In the genomic region with DNA sequence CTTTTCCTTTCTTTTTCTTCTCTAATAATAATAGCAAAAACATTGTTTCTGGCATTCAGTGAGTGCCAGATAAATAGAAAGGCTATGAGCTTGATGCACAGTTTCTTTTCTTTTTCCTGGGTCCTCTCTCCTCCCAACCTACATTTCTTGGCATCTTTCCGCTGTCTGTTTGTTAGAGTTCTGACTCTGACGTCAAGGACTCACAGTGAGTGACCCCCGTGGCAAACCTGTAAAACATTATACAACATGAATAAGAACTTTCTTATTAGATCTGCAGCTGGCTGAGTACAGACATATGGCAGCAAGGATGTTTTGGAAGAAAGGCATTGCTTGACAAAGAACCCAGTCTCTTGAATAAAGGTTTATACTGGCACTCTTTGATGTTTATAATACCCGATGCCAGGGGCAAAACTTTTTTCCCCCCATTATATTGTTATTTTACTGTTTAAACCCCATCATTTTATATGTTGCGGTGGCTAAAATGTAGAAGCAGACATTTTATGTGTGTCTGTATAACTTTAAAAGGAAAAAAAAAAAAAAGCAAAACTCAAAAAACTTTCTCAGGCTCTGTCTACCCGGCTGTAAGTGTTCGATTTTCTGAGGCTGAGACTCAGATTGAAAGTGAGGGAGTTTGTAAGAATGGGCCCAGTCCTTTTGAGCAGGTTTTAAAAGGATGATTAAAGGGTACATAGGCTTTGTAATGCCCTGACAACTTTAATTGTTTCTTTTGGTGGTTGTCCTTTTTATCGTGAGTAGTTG, we compare ENCODE assay signal across 14 cellular contexts.
DNase-seq lines count a peak whose midpoint lies in the region; ATAC-seq and TF ChIP-seq lines count a peak whose summit lies in the region.
"Had no signal": no experiment of that assay in that cellular context is flagged by ENCODE, and none has a peak within 500 bp of the region (broad histone marks: within the 10 kb centered on the region; RNA-seq: fewer than 3 reads in every experiment).

No MANE protein-coding gene starts in this region.

- no peaks in the 10 kb centered on the region for H3K9me3 ChIP-seq in AG04450 (ENCODE audit: control insufficient read depth, insufficient read depth, low read length)
- no peaks in the 10 kb centered on the region for H3K9me3 ChIP-seq in gastroesophageal sphincter
- H3K9me3 ChIP-seq in uterus: no peaks in the 10 kb centered on the region

- peak overlapping the region; percentile 68 for H3K4me3 Mint-ChIP-seq in osteocyte (ENCODE audit: unreplicated experiment)
- H3K4me3 Mint-ChIP-seq in T-helper 2 cell treated with Interferon-gamma antibody and Interleukin-4, amounts not matched to agents 5 μg/mL and 100 μg/mL, for 36 hours: no peak overlapping the region
- H3K4me3 Mint-ChIP-seq: activated T-cell treated with anti-CD3 and anti-CD28 coated beads, Interleukin-2, amount 50 U/mL, for 4 hours had no signal

- H3K27ac Mint-ChIP-seq in osteocyte (ENCODE audit: unreplicated experiment): peak overlapping the region; percentile 91
- H3K27ac Mint-ChIP-seq in T-helper 2 cell treated with Interferon-gamma antibody and Interleukin-4, amounts not matched to agents 5 μg/mL and 100 μg/mL, for 36 hours: no peak overlapping the region

- no peak overlapping the region for H3K4me3 ChIP-seq in AG04450 (ENCODE audit: low read depth, low read length)
- no peak overlapping the region for H3K4me3 ChIP-seq in astrocyte of the spinal cord (ENCODE audit: low read depth, low read length)
- H3K4me3 ChIP-seq in gastroesophageal sphincter: peak overlapping the region; percentile 2 to 28
- no peak overlapping the region for H3K4me3 ChIP-seq in uterus
- H3K4me3 ChIP-seq: GM23248 had no signal

- DNase-seq in AG04450 (ENCODE audit: low read depth, low spot score) (peak; percentile 65), astrocyte of the spinal cord (ENCODE audit: low read depth, low spot score) (peak; percentile 92), osteocyte (ENCODE audit: extremely low spot score, unreplicated experiment) (no peak), 8988T (no peak), DMS79 (lab: John Stamatoyannopoulos, UW) (no peak), uterus (no peak)
- no peak for DNase-seq in T-helper 2 cell treated with Interferon-gamma antibody and Interleukin-4, amounts not matched to agents 5 μg/mL and 100 μg/mL, for 36 hours (ENCODE audit: low spot score)
- DNase-seq: activated CD4-positive, alpha-beta T cell treated with anti-CD3 and anti-CD28 coated beads for 1 hour; activated T-cell treated with anti-CD3 and anti-CD28 coated beads, Interleukin-2, amount 50 U/mL, for 4 hours; amniotic stem cell; DMS79 treated with DMSO at 0.1 percent for 48 hours; GM23248; SW 1271 had no signal

- CTCF ChIA-PET in AG04450 (lab: Charles Lee): interaction anchor here (0.6 to 2.2 kb wide), 2 partner anchors 22 to 1234 kb away, joined by 4 to 14 read pairs; no protein-coding TSS in a partner anchor

- ATAC-seq in gastroesophageal sphincter: no peak
- ATAC-seq: activated T-cell treated with anti-CD3 and anti-CD28 coated beads, Interleukin-2, amount 50 U/mL, for 4 hours had no signal

- intact Hi-C loops in uterus (cut with DNase I; ENCODE audit: low total_unique reads): no loop called here

- in situ Hi-C loops in astrocyte of the spinal cord (cut with HindIII; ENCODE audit: low sequenced_read_pairs): no loop called here

- no peak for TF ChIP-seq EP300 in gastroesophageal sphincter (IDR thresholded peaks at IDR 0.05)

- TF ChIP-seq POLR2A in gastroesophageal sphincter (IDR thresholded peaks at IDR 0.05) (no peak), uterus (IDR thresholded peaks at IDR 0.05) (no peak)

- peaks cover 0 to 53% (median 6%) of the 10 kb centered on the region in 3 donors for H3K4me1 ChIP-seq in gastroesophageal sphincter
- no peaks in the 10 kb centered on the region for H3K4me1 ChIP-seq in uterus

- no peaks in the 10 kb centered on the region for H3K27me3 Mint-ChIP-seq in osteocyte (ENCODE audit: unreplicated experiment)
- H3K27me3 Mint-ChIP-seq in T-helper 2 cell treated with Interferon-gamma antibody and Interleukin-4, amounts not matched to agents 5 μg/mL and 100 μg/mL, for 36 hours (ENCODE audit: low read depth): no peaks in the 10 kb centered on the region

- peaks cover 57% of the 10 kb centered on the region for H3K4me1 Mint-ChIP-seq in osteocyte (ENCODE audit: unreplicated experiment)
- H3K4me1 Mint-ChIP-seq in T-helper 2 cell treated with Interferon-gamma antibody and Interleukin-4, amounts not matched to agents 5 μg/mL and 100 μg/mL, for 36 hours (ENCODE audit: low read depth): no peaks in the 10 kb centered on the region

- H3K36me3 ChIP-seq in gastroesophageal sphincter: no peaks in the 10 kb centered on the region
- H3K36me3 ChIP-seq in uterus: no peaks in the 10 kb centered on the region

- no peaks in the 10 kb centered on the region for H3K9me3 Mint-ChIP-seq in osteocyte (ENCODE audit: unreplicated experiment)
- H3K9me3 Mint-ChIP-seq in T-helper 2 cell treated with Interferon-gamma antibody and Interleukin-4, amounts not matched to agents 5 μg/mL and 100 μg/mL, for 36 hours: no peaks in the 10 kb centered on the region
- H3K9me3 Mint-ChIP-seq: activated T-cell treated with anti-CD3 and anti-CD28 coated beads, Interleukin-2, amount 50 U/mL, for 4 hours had no signal

- no peak for TF ChIP-seq CTCF in AG04450 (IDR thresholded peaks at IDR 0.05; ENCODE audit: low read depth, low read length)
- TF ChIP-seq CTCF in astrocyte of the spinal cord (IDR thresholded peaks at IDR 0.05; ENCODE audit: low read depth, low read length): no peak
- TF ChIP-seq CTCF in gastroesophageal sphincter (IDR thresholded peaks at IDR 0.05): no peak
- TF ChIP-seq CTCF in osteocyte (IDR thresholded peaks at IDR 0.05): no peak
- no peak for TF ChIP-seq CTCF in uterus (IDR thresholded peaks at IDR 0.05)

- peaks cover 3% of the 10 kb centered on the region for H3K36me3 Mint-ChIP-seq in osteocyte (ENCODE audit: unreplicated experiment)
- no peaks in the 10 kb centered on the region for H3K36me3 Mint-ChIP-seq in T-helper 2 cell treated with Interferon-gamma antibody and Interleukin-4, amounts not matched to agents 5 μg/mL and 100 μg/mL, for 36 hours (ENCODE audit: low read depth)

- 13 to 22% methylated on average over 8 of the region's 8 CpGs for WGBS in gastroesophageal sphincter (ENCODE audit: low coverage in 1 of 2), 2 donors

- POLR2A ChIA-PET in AG04450 (lab: Yijun Ruan, JAX): interaction anchor here (0.8 kb wide), 1 partner anchor 20 kb away, joined by 3 read pairs; no protein-coding TSS in a partner anchor

- H3K27me3 ChIP-seq in AG04450 (ENCODE audit: control insufficient read depth, insufficient read depth, low read length) (no peaks in the 10 kb centered on the region), gastroesophageal sphincter (no peaks in the 10 kb centered on the region), uterus (no peaks in the 10 kb centered on the region)

- peak overlapping the region; percentile 23 for H3K27ac ChIP-seq in AG04450 (ENCODE audit: low read depth, low read length)
- H3K27ac ChIP-seq in gastroesophageal sphincter: peak overlapping the region; percentile 35 to 78 (median 56)
- H3K27ac ChIP-seq in uterus: peak overlapping the region in 1 of 2 donors; percentile 8
- H3K27ac ChIP-seq: GM23248 had no signal

Comparison
In these comparisons a context has a peak if more than half of its experiments do, and no peak if none do; other contexts are left out.
1. DNase-seq: peak in AG04450 (single experiment) and astrocyte of the spinal cord (single experiment); none in osteocyte (single experiment), 8988T (single experiment), DMS79 (single experiment), T-helper 2 cell treated with Interferon-gamma antibody and Interleukin-4, amounts not matched to agents 5 μg/mL and 100 μg/mL, for 36 hours (single experiment) and uterus (0 of 2).
2. H3K4me3 ChIP-seq: peak in gastroesophageal sphincter (2 of 2); none in AG04450 (single experiment), astrocyte of the spinal cord (single experiment) and uterus (0 of 2).